ENCODE assay signal across 12 cellular contexts in the genomic region with DNA sequence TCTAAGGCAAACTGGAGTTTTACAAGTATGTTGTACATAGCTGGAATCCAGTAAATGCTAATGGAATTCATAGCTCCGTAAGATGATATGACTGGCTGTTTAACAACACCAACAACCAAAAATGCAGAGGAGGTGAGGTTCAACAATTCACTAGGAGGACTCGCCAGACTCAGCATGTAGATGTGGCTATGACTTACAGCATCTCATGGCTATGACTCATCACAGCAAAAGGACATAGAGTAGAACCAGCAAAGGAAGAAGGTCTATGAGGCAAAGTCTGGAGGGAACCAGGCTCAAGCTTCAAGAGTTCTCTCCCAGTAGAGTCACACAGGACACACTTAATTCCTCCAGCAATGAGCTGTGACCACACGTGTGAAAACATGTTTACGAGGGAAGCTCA.
DNase-seq lines count a peak whose midpoint lies in the region; ATAC-seq and TF ChIP-seq lines count a peak whose summit lies in the region.
"Had no signal": no experiment of that assay in that cellular context is flagged by ENCODE, and none has a peak within 500 bp of the region (broad histone marks: within the 10 kb centered on the region; RNA-seq: fewer than 3 reads in every experiment).

No MANE protein-coding gene starts in this region.

- TF ChIP-seq CTCF in AG10803 (conservative IDR thresholded peaks at IDR 0.05; ENCODE audit: low read length), result no peak
- no peak for TF ChIP-seq CTCF in PC-3 (conservative IDR thresholded peaks at IDR 0.05; ENCODE audit: low read depth, low read length)
- no peak for TF ChIP-seq CTCF in progenitor cell of endocrine pancreas (IDR thresholded peaks at IDR 0.05; ENCODE audit: unreplicated experiment)

- H3K4me1 Mint-ChIP-seq in progenitor cell of endocrine pancreas (ENCODE audit: low read depth), result peaks cover 4% of the 10 kb centered on the region
- no peaks in the 10 kb centered on the region for H3K4me1 Mint-ChIP-seq in activated T-helper 17 cell treated with anti-CD3 and anti-CD28 coated beads, Interleukin-2, amount 50 U/mL, for 72 hours
- H3K4me1 Mint-ChIP-seq: CD14-positive monocyte had no signal

- DNase-seq in AG10803 (ENCODE audit: low read depth) (peak; percentile 97), PC-3 (peak; percentile 3), fibroblast of peridontal ligament (ENCODE audit: extremely low read depth) (peak; percentile 57), progenitor cell of endocrine pancreas (ENCODE audit: low spot score, unreplicated experiment) (no peak), aorta (no peak)
- DNase-seq: NCI-H1048, posterior cingulate gyrus, T-helper 1 cell had no signal

- intact Hi-C loops in PC-3 (cut with micrococcal nuclease) (no loop called here), aorta (cut with DNase I) (loop anchor here in 1 of 2 donors (10.0 kb wide), 1 partner anchor 61 kb away; no protein-coding TSS in a partner anchor)

- H3K36me3 ChIP-seq in PC-3 (ENCODE audit: low read depth, low read length), result no peaks in the 10 kb centered on the region
- no peaks in the 10 kb centered on the region for H3K36me3 ChIP-seq in aorta (ENCODE audit: control insufficient read depth in 1 of 2, insufficient read depth in 2 of 2, low read length in 1 of 2)

- H3K27ac ChIP-seq in PC-3 (ENCODE audit: low read length) (no peak overlapping the region), aorta (ENCODE audit: low read depth in 1 of 2, low read length in 2 of 2) (no peak overlapping the region)

- no peaks in the 10 kb centered on the region for H4K20me1 ChIP-seq in PC-3 (ENCODE audit: low read length)

- no TSS peak for BruUV-seq in PC-3 (replicated peaks; lab: Mats Ljungman, UMichigan)

- no peaks in the 10 kb centered on the region for H3K9me2 ChIP-seq in PC-3 (replicated peaks; ENCODE audit: low read length)

- POLR2A ChIA-PET in PC-3 (lab: Charles Lee; ENCODE audit: unreplicated experiment), result no interaction called here

- H2AFZ ChIP-seq in PC-3 (ENCODE audit: low read length), result no peak overlapping the region

- no peaks in the 10 kb centered on the region for H3K27me3 Mint-ChIP-seq in progenitor cell of endocrine pancreas
- no peaks in the 10 kb centered on the region for H3K27me3 Mint-ChIP-seq in activated T-helper 17 cell treated with anti-CD3 and anti-CD28 coated beads, Interleukin-2, amount 50 U/mL, for 72 hours

- H3K9me3 Mint-ChIP-seq in progenitor cell of endocrine pancreas (ENCODE audit: low read depth), result peaks cover 20% of the 10 kb centered on the region
- peaks cover 11% of the 10 kb centered on the region for H3K9me3 Mint-ChIP-seq in activated T-helper 17 cell treated with anti-CD3 and anti-CD28 coated beads, Interleukin-2, amount 50 U/mL, for 72 hours

- H3K27ac Mint-ChIP-seq in progenitor cell of endocrine pancreas, result peak overlapping the region; percentile 39
- H3K27ac Mint-ChIP-seq in activated T-helper 17 cell treated with anti-CD3 and anti-CD28 coated beads, Interleukin-2, amount 50 U/mL, for 72 hours, result no peak overlapping the region
- H3K27ac Mint-ChIP-seq: CD14-positive monocyte had no signal

- no peak overlapping the region for H3K4me3 Mint-ChIP-seq in progenitor cell of endocrine pancreas (ENCODE audit: low read depth)
- H3K4me3 Mint-ChIP-seq in activated T-helper 17 cell treated with anti-CD3 and anti-CD28 coated beads, Interleukin-2, amount 50 U/mL, for 72 hours, result no peak overlapping the region
- H3K4me3 Mint-ChIP-seq: CD14-positive monocyte had no signal

- H3K4me3 ChIP-seq in AG10803 (ENCODE audit: low read length) (no peak overlapping the region), PC-3 (ENCODE audit: low read length) (no peak overlapping the region), aorta (ENCODE audit: low read length in 2 of 2) (no peak overlapping the region)

- ATAC-seq in PC-3 (no peak), GM21737 (IDR thresholded peaks at IDR 0.05; ENCODE audit: unreplicated experiment) (no peak), aorta (ENCODE audit: low FRiP score) (no peak), HG02981 (IDR thresholded peaks at IDR 0.05; ENCODE audit: unreplicated experiment) (no peak)
- ATAC-seq in activated T-helper 17 cell treated with anti-CD3 and anti-CD28 coated beads, Interleukin-2, amount 50 U/mL, for 72 hours (replicated peaks), result no peak

- WGBS in aorta, 2 donors, result 53 to 65% methylated on average over 4 of the region's 4 CpGs

- no peak overlapping the region for H3K4me2 ChIP-seq in PC-3 (ENCODE audit: low read length)

- no peaks in the 10 kb centered on the region for H3K27me3 ChIP-seq in PC-3 (ENCODE audit: low read length)
- no peaks in the 10 kb centered on the region for H3K27me3 ChIP-seq in aorta (ENCODE audit: control insufficient read depth in 1 of 2, insufficient read depth in 2 of 2, low read length in 1 of 2)

- H3K79me2 ChIP-seq in PC-3 (ENCODE audit: low read length), result no peaks in the 10 kb centered on the region

- no peaks in the 10 kb centered on the region for H3F3A ChIP-seq in PC-3 (ENCODE audit: low read length, unreplicated experiment)

- no peaks in the 10 kb centered on the region; the same call in 1 of the 2 replicates for H3K9me3 ChIP-seq in PC-3 (ENCODE audit: low read length)
- no peaks in the 10 kb centered on the region for H3K9me3 ChIP-seq in aorta (ENCODE audit: control insufficient read depth, low read length)

- H3K9ac ChIP-seq in PC-3 (ENCODE audit: low read length), result no peak overlapping the region

- peaks cover 20% of the 10 kb centered on the region for H3K36me3 Mint-ChIP-seq in progenitor cell of endocrine pancreas (ENCODE audit: insufficient read depth)
- no peaks in the 10 kb centered on the region for H3K36me3 Mint-ChIP-seq in activated T-helper 17 cell treated with anti-CD3 and anti-CD28 coated beads, Interleukin-2, amount 50 U/mL, for 72 hours (ENCODE audit: low read depth)
- H3K36me3 Mint-ChIP-seq: CD14-positive monocyte had no signal

- H3K4me1 ChIP-seq in PC-3 (ENCODE audit: insufficient read depth, low read length) (no peaks in the 10 kb centered on the region), aorta (ENCODE audit: control insufficient read depth in 1 of 2, insufficient read depth in 2 of 2, low read length in 2 of 2) (peaks cover 3 to 4% of the 10 kb centered on the region in 2 donors)

- CTCF ChIA-PET in PC-3 (lab: Charles Lee), result no interaction called here

Comparison
In these comparisons a context has a peak if more than half of its experiments do, and no peak if none do; other contexts are left out.
1. DNase-seq: peak in AG10803 (single experiment), PC-3 (single experiment) and fibroblast of peridontal ligament (single experiment); none in progenitor cell of endocrine pancreas (single experiment) and aorta (0 of 2).